In genomic region chr15:82043726-82044372, GRCh38 we compare ENCODE assay signal across 9 cellular contexts. TPM values are rescaled to one million over a fixed set of nuclear protein-coding genes. Genes with fewer than 3 reads are reported as not detected.
A peak's percentile ranks its signal among the peaks of the same experiment; 100 is the strongest.
DNase-seq lines count a peak whose midpoint lies in the region; ATAC-seq, FAIRE-seq and TF ChIP-seq lines count a peak whose summit lies in the region.
"Had no signal": no experiment of that assay in that cellular context is flagged by ENCODE, and none has a peak within 500 bp of the region (broad histone marks: within the 10 kb centered on the region; RNA-seq: fewer than 3 reads in every experiment).

No MANE protein-coding gene starts in this region.

- TF ChIP-seq CTCF in right lobe of liver (IDR thresholded peaks at IDR 0.05) = no peak
- TF ChIP-seq CTCF in HepG2 (CRISPR knock-in tag; IDR thresholded peaks at IDR 0.05) = no peak
- no peak for TF ChIP-seq CTCF in mesothelial cell of epicardium (IDR thresholded peaks at IDR 0.05; ENCODE audit: unreplicated experiment)
- no peak for TF ChIP-seq CTCF in vagina (IDR thresholded peaks at IDR 0.05)

- no peaks in the 10 kb centered on the region for H3K36me3 ChIP-seq in right lobe of liver
- no peaks in the 10 kb centered on the region for H3K36me3 ChIP-seq in HepG2 (replicated peaks in 1 of 2; ENCODE audit: control insufficient read depth in 1 of 2, insufficient read depth in 2 of 2, low read length in 2 of 2)
- H3K36me3 ChIP-seq in vagina = no peaks in the 10 kb centered on the region

- H3K4me1 ChIP-seq in right lobe of liver (peaks cover 0 to 11% (median 0%) of the 10 kb centered on the region in 4 donors), HepG2 (ENCODE audit: insufficient read depth, low read length) (peaks cover 20% of the 10 kb centered on the region), vagina (peaks cover 40% of the 10 kb centered on the region)

- in situ Hi-C loops in HepG2 (cut with HindIII; ENCODE audit: extremely low pct_ligation_motif_present, low pct_unique_long_range_greater_than_20kb) = no loop called here

- peaks cover 7% of the 10 kb centered on the region for H3K4me1 Mint-ChIP-seq in central memory CD8-positive, alpha-beta T cell
- H3K4me1 Mint-ChIP-seq in mesothelial cell of epicardium = peaks cover 37% of the 10 kb centered on the region

- H4K20me1 ChIP-seq in HepG2 (ENCODE audit: insufficient read depth, low read length) = no peaks in the 10 kb centered on the region

- no peak overlapping the region for H3K4me2 ChIP-seq in HepG2 (ENCODE audit: low read depth, low read length)

- intact Hi-C loops in right lobe of liver (cut with DNase I) (no loop called here), HepG2 (cut with micrococcal nuclease; ENCODE audit: unreplicated experiment) (no loop called here), vagina (cut with DNase I) (no loop called here)

- TF ChIP-seq POLR2A in right lobe of liver (IDR thresholded peaks at IDR 0.05) = no peak
- TF ChIP-seq POLR2A in HepG2 (IDR thresholded peaks at IDR 0.05; ENCODE audit: insufficient read depth in 1 of 2, low read depth in 2 of 2, low read length in 2 of 2) = no peak
- TF ChIP-seq POLR2A in vagina (IDR thresholded peaks at IDR 0.05) = no peak

- FAIRE-seq in HepG2 (lab: Jason Lieb, UNC) = no peak

- WGBS in right lobe of liver (ENCODE audit: insufficient coverage, low coverage, low lambda C conversion rate, missing lambda C conversion rate) = 35% methylated on average over 12 of the region's 54 CpGs
- WGBS in HepG2 (ENCODE audit: low lambda C conversion rate) = 95% methylated on average over 42 of the region's 54 CpGs

- H3K27ac ChIP-seq in right lobe of liver (no peak overlapping the region), HepG2 (ENCODE audit: extremely low read length, insufficient read depth, low read length) (no peak overlapping the region), vagina (peak overlapping the region; percentile 90)
- H3K27ac ChIP-seq: epithelial cell of prostate had no signal

- no peaks in the 10 kb centered on the region for H3K9me3 Mint-ChIP-seq in central memory CD8-positive, alpha-beta T cell
- H3K9me3 Mint-ChIP-seq in mesothelial cell of epicardium = no peaks in the 10 kb centered on the region

- no TSS peak for BruUV-seq in HepG2 (replicated peaks; lab: Mats Ljungman, UMichigan)

- H3K9me3 ChIP-seq in right lobe of liver (no peaks in the 10 kb centered on the region), HepG2 (ENCODE audit: low read length) (no peaks in the 10 kb centered on the region), vagina (no peaks in the 10 kb centered on the region)

- no peak for TF ChIP-seq EP300 in HepG2 (IDR thresholded peaks at IDR 0.05; ENCODE audit: low read depth in 2 of 2, low read length in 2 of 2)
- TF ChIP-seq EP300 in HepG2 (CRISPR knock-in tag; IDR thresholded peaks at IDR 0.05; ENCODE audit: borderline replicate concordance) = no peak

- H3K27me3 ChIP-seq in right lobe of liver (peaks cover 0 to 11% of the 10 kb centered on the region in 2 donors), HepG2 (ENCODE audit: control insufficient read depth in 1 of 2, insufficient read depth in 2 of 2, low read length in 2 of 2) (peaks cover 2 to 19% of the 10 kb centered on the region in 2 experiments; a peak in 4 of 5 replicates), vagina (no peaks in the 10 kb centered on the region)

- POLR2A ChIA-PET in HepG2 (lab: Yijun Ruan, JAX) = no interaction called here

- peak in 1 of 3 donors; percentile 21 for DNase-seq in right lobe of liver
- no peak for DNase-seq in HepG2 (ENCODE audit: low spot score)
- DNase-seq in central memory CD8-positive, alpha-beta T cell (ENCODE audit: low spot score in 2 of 2) = no peak
- peak in 1 of 2 experiments; percentile 51 for DNase-seq in mesothelial cell of epicardium (ENCODE audit: low spot score in 2 of 2, unreplicated experiment in 2 of 2)
- DNase-seq in vagina (ENCODE audit: extremely low spot score in 2 of 2) = no peak
- no peak for DNase-seq in DMS79 treated with DMSO at 0.1 percent for 48 hours (lab: John Stamatoyannopoulos, UW)

- H3K4me3 Mint-ChIP-seq in central memory CD8-positive, alpha-beta T cell = peak overlapping the region; percentile 84
- peak overlapping the region; percentile 95 for H3K4me3 Mint-ChIP-seq in mesothelial cell of epicardium

- H3K27ac Mint-ChIP-seq in central memory CD8-positive, alpha-beta T cell (ENCODE audit: low read depth) = no peak overlapping the region
- peak overlapping the region; percentile 96 for H3K27ac Mint-ChIP-seq in mesothelial cell of epicardium

- H3K79me2 ChIP-seq in HepG2 (ENCODE audit: insufficient read depth, low read length) = no peaks in the 10 kb centered on the region

- no peak for TF ChIP-seq RAD21 in HepG2 (CRISPR knock-in tag; IDR thresholded peaks at IDR 0.05)

- H3K4me3 ChIP-seq in right lobe of liver = peak overlapping the region in 2 of 3 donors; percentile 71 to 84
- H3K4me3 ChIP-seq in HepG2 (replicated peaks in 1 of 3; ENCODE audit: insufficient read depth in 1 of 3, low read depth in 2 of 3, low read length in 3 of 3) = no peak overlapping the region
- H3K4me3 ChIP-seq in vagina = peak overlapping the region; percentile 62 to 90

- ATAC-seq in right lobe of liver (no peak), HepG2 (no peak), GM19351 (IDR thresholded peaks at IDR 0.05; ENCODE audit: unreplicated experiment) (no peak), HG03520 (IDR thresholded peaks at IDR 0.05; ENCODE audit: unreplicated experiment) (no peak)
- no peak for ATAC-seq in central memory CD8-positive, alpha-beta T cell (replicated peaks; ENCODE audit: extremely low read depth, poor library complexity, severe bottlenecking)

- H3K9ac ChIP-seq in HepG2 (ENCODE audit: insufficient read depth, low read depth, low read length) = no peak overlapping the region

- CTCF ChIA-PET in HepG2 (lab: Yijun Ruan, JAX; ENCODE audit: low intra/inter-chr PET ratio, low total read pairs) = no interaction called here

- H3K27me3 Mint-ChIP-seq in central memory CD8-positive, alpha-beta T cell = peaks cover 24% of the 10 kb centered on the region
- peaks cover 10% of the 10 kb centered on the region for H3K27me3 Mint-ChIP-seq in mesothelial cell of epicardium (ENCODE audit: low read depth)

- peaks cover 5% of the 10 kb centered on the region for H3K36me3 Mint-ChIP-seq in central memory CD8-positive, alpha-beta T cell (ENCODE audit: insufficient read depth)
- peaks cover 5% of the 10 kb centered on the region for H3K36me3 Mint-ChIP-seq in mesothelial cell of epicardium

- H2AFZ ChIP-seq in HepG2 (ENCODE audit: low read length) = no peak overlapping the region

TF ChIP-seq in HepG2, 621 proteins besides CTCF, POLR2A, EP300 and RAD21 (continues in another document):
- TF ChIP-seq PAF1 (CRISPR knock-in tag; IDR thresholded peaks at IDR 0.05) (no peak), ZNF709 (CRISPR knock-in tag; IDR thresholded peaks at IDR 0.05) (no peak), ZNF839 (CRISPR knock-in tag; IDR thresholded peaks at IDR 0.05; ENCODE audit: borderline replicate concordance) (no peak), BORCS8-MEF2B (CRISPR knock-in tag; IDR thresholded peaks at IDR 0.05) (no peak), CHD2 (IDR thresholded peaks at IDR 0.05; ENCODE audit: low read depth, low read length) (no peak), TSC22D2 (CRISPR knock-in tag; IDR thresholded peaks at IDR 0.05; ENCODE audit: borderline replicate concordance) (no peak), ATM (IDR thresholded peaks at IDR 0.05; ENCODE audit: borderline replicate concordance) (no peak), PAX8 (CRISPR knock-in tag; IDR thresholded peaks at IDR 0.05; ENCODE audit: borderline replicate concordance) (no peak), ZBTB39 (CRISPR knock-in tag; IDR thresholded peaks at IDR 0.05) (no peak), ZNF879 (CRISPR knock-in tag; IDR thresholded peaks at IDR 0.05) (no peak)

RNA-seq across cellular contexts. Expression of gene MEX3B, which starts 2.0 kb away (rescaled TPM):
- total RNA-seq in right lobe of liver (1 to 10 TPM in 3 of 6 experiments, under 1 TPM in 3; 0.39 to 1.7 (median 0.84) TPM), HepG2 (2016; rRNA removed; fragmentation: Illumina TruSeq; extraction: Trizol) (0.62 and 0.72 TPM in 2 replicates), mesothelial cell of epicardium (29.8 to 31.9 TPM (median 30.8 TPM) in 3 replicates), vagina (5.2 TPM)
- 0.35 and 0.40 TPM in 2 replicates for total RNA-seq in HepG2 (2016; cell fraction: cytosol; rRNA removed; fragmentation: Illumina TruSeq; extraction: Trizol; ENCODE audit: low read depth)
- 0.65 and 0.95 TPM in 2 replicates for total RNA-seq in HepG2 (2016; cell fraction: insoluble cytoplasmic fraction; rRNA removed; fragmentation: Illumina TruSeq; extraction: Trizol)
- total RNA-seq in HepG2 (2016; cell fraction: membrane; rRNA removed; fragmentation: Illumina TruSeq; extraction: Trizol) = 0.68 and 0.86 TPM in 2 replicates
- total RNA-seq in HepG2 (2016; cell fraction: nucleus; rRNA removed; fragmentation: Illumina TruSeq; extraction: Trizol) = 0.63 and 0.84 TPM in 2 replicates
- 0.48 and 0.74 TPM in 2 replicates for polyA plus RNA-seq in HepG2 (2011; rRNA removed)
- polyA plus RNA-seq in HepG2 (2011; cell fraction: cytosol; rRNA removed) = 0.50 and 0.70 TPM in 2 replicates
- 2.1 and 2.7 TPM in 2 replicates for polyA plus RNA-seq in HepG2 (2011; cell fraction: nucleus; rRNA removed)
- 0.20 and 1.0 TPM in 2 replicates for polyA plus RNA-seq in HepG2 (2012)
- 0.09 and 0.14 TPM in 2 replicates for polyA plus RNA-seq in HepG2 (2016; cell fraction: cytosol; fragmentation: Illumina TruSeq; extraction: Trizol; ENCODE audit: low read depth)
- 0.54 and 0.84 TPM in 2 replicates for polyA plus RNA-seq in HepG2 (2016; cell fraction: insoluble cytoplasmic fraction; fragmentation: Illumina TruSeq; extraction: Trizol; ENCODE audit: low read depth)
- 0.31 and 0.45 TPM in 2 replicates for polyA plus RNA-seq in HepG2 (2016; cell fraction: membrane; fragmentation: Illumina TruSeq; extraction: Trizol; ENCODE audit: low read depth)
- polyA plus RNA-seq in HepG2 (2016; cell fraction: nucleus; fragmentation: Illumina TruSeq; extraction: Trizol; ENCODE audit: insufficient read depth, low read depth) = 1.2 and 1.6 TPM in 2 replicates
- 0.82 and 1.4 TPM in 2 replicates for polyA minus RNA-seq in HepG2 (2011; rRNA and poly(A)+ RNA removed; ENCODE audit: low replicate concordance)
- 0.99 and 1.1 TPM in 2 replicates for polyA minus RNA-seq in HepG2 (2011; cell fraction: cytosol; rRNA and poly(A)+ RNA removed)
- 0.52 and 0.62 TPM in 2 replicates for polyA minus RNA-seq in HepG2 (2011; cell fraction: nucleus; rRNA and poly(A)+ RNA removed)

Comparison
In these comparisons a context has a peak if more than half of its experiments do, and no peak if none do; other contexts are left out.
1. H3K4me3 ChIP-seq: peak in right lobe of liver (2 of 3) and vagina (2 of 2); none in HepG2 (0 of 3).